1 cellular context compared by ENCODE assay signal in genomic region chr1:244447552-244447951, GRCh38.
TF ChIP-seq lines count a peak whose summit lies in the region.

No MANE protein-coding gene starts in this region.

TF ChIP-seq in IMR-90, 13 proteins besides CTCF, POLR2A, EP300 and RAD21:
- TF ChIP-seq RFX5 (IDR thresholded peaks at IDR 0.05; ENCODE audit: low read depth, low read length) (no peak), USF2 (IDR thresholded peaks at IDR 0.05; ENCODE audit: low read depth, low read length) (no peak), RCOR1 (IDR thresholded peaks at IDR 0.05; ENCODE audit: insufficient replicate concordance, low read length) (no peak), MAZ (IDR thresholded peaks at IDR 0.05; ENCODE audit: borderline replicate concordance, low read depth, low read length) (no peak)
TF ChIP-seq in IMR-90: peak in this region for 0.
